11 cellular contexts compared by ENCODE assay signal in genomic region chr13:28429685-28430290, GRCh38.
DNase-seq lines count a peak whose midpoint lies in the region; ATAC-seq, FAIRE-seq and TF ChIP-seq lines count a peak whose summit lies in the region.
"Had no signal": no experiment of that assay in that cellular context is flagged by ENCODE, and none has a peak within 500 bp of the region (broad histone marks: within the 10 kb centered on the region; RNA-seq: fewer than 3 reads in every experiment).

No MANE protein-coding gene starts in this region.

- no peak overlapping the region for H3K4me3 ChIP-seq in coronary artery
- H3K4me3 ChIP-seq in pancreas: no peak overlapping the region
- H3K4me3 ChIP-seq: upper lobe of right lung had no signal

- no peaks in the 10 kb centered on the region for H3K9me3 ChIP-seq in pancreas
- H3K9me3 ChIP-seq: upper lobe of right lung had no signal

- no peaks in the 10 kb centered on the region for H3K4me1 ChIP-seq in pancreas
- H3K4me1 ChIP-seq: upper lobe of right lung had no signal

- FAIRE-seq in pancreas (lab: Jason Lieb, UNC): no peak

- peak; percentile 56 to 66 for DNase-seq in AML-193 (lab: John Stamatoyannopoulos, UW)
- DNase-seq in RPMI8226: peak; percentile 43
- DNase-seq in SHP77 treated with DMSO at 0.1 percent for 48 hours (lab: John Stamatoyannopoulos, UW): no peak
- no peak for DNase-seq in NK-92 treated with Interleukin-12 subunit alpha and Interleukin-12 subunit beta, amount 100 ng/mL, for 24 hours (lab: John Stamatoyannopoulos, UW)
- DNase-seq in coronary artery (ENCODE audit: low spot score): no peak
- no peak for DNase-seq in pancreas
- DNase-seq: NCI-H1092 treated with DMSO at 0.1 percent for 48 hours, upper lobe of right lung had no signal

- whole genome bisulfite sequencing in pancreas, 2 donors: 45 to 50% methylated on average over 10 of the region's 10 CpGs

- ATAC-seq in GM19395 (IDR thresholded peaks at IDR 0.05; ENCODE audit: unreplicated experiment) (peak; percentile 96), HG03060 (IDR thresholded peaks at IDR 0.05; ENCODE audit: low read depth, unreplicated experiment) (peak; percentile 73), pancreas (no peak)
- ATAC-seq: upper lobe of right lung had no signal

- TF ChIP-seq CTCF in coronary artery (IDR thresholded peaks at IDR 0.05): no peak
- TF ChIP-seq CTCF in pancreas (IDR thresholded peaks at IDR 0.05): no peak

- H3K27me3 ChIP-seq in pancreas: peaks cover 0 to 5% (median 3%) of the 10 kb centered on the region in 4 donors
- H3K27me3 ChIP-seq: upper lobe of right lung had no signal

- H3K27ac ChIP-seq in coronary artery (no peak overlapping the region), pancreas (no peak overlapping the region)
- H3K27ac ChIP-seq: epithelial cell of prostate, upper lobe of right lung had no signal

- intact Hi-C loops in pancreas (cut with DNase I): no loop called here

- no peaks in the 10 kb centered on the region for H3K36me3 ChIP-seq in pancreas
- H3K36me3 ChIP-seq: upper lobe of right lung had no signal

Comparison
In these comparisons a context has a peak if more than half of its experiments do, and no peak if none do; other contexts are left out.
1. DNase-seq: peak in AML-193 (2 of 2) and RPMI8226 (single experiment); none in SHP77 treated with DMSO at 0.1 percent for 48 hours (single experiment), NK-92 treated with Interleukin-12 subunit alpha and Interleukin-12 subunit beta, amount 100 ng/mL, for 24 hours (single experiment), coronary artery (single experiment) and pancreas (0 of 6).
2. ATAC-seq: peak in GM19395 (single experiment) and HG03060 (single experiment); none in pancreas (0 of 4).